Comparison of ENCODE assay signal across 15 cellular contexts in genomic region chr3:71089271-71089670, GRCh38.
DNase-seq lines count a peak whose midpoint lies in the region; ATAC-seq and TF ChIP-seq lines count a peak whose summit lies in the region.
"Had no signal": no experiment of that assay in that cellular context is flagged by ENCODE, and none has a peak within 500 bp of the region (broad histone marks: within the 10 kb centered on the region; RNA-seq: fewer than 3 reads in every experiment).

No MANE protein-coding gene starts in this region.

- H3K36me3 Mint-ChIP-seq in activated T-cell treated with anti-CD3 and anti-CD28 coated beads, Interleukin-2, amount 50 U/mL, for 72 hours (ENCODE audit: insufficient read depth in 2 of 2), result peaks cover 2 to 13% of the 10 kb centered on the region in 2 donors
- peaks cover 33% of the 10 kb centered on the region for H3K36me3 Mint-ChIP-seq in stimulated activated effector memory CD8-positive, alpha-beta T cell treated with anti-CD3 and anti-CD28 coated beads, Interleukin-12 subunit alpha, Interleukin-12 subunit beta, amount 100 ng/mL, for 72 hours

- H3K4me1 ChIP-seq in RWPE2 (ENCODE audit: insufficient read depth, poor library complexity, severe bottlenecking), result peaks cover 18% of the 10 kb centered on the region

- H3K4me3 ChIP-seq in RWPE2 (ENCODE audit: severe bottlenecking) (no peak overlapping the region), fibroblast of mammary gland (ENCODE audit: control insufficient read depth, low read depth, low read length) (no peak overlapping the region)
- H3K4me3 ChIP-seq: upper lobe of left lung had no signal

- H3K9me3 Mint-ChIP-seq in activated T-cell treated with anti-CD3 and anti-CD28 coated beads, Interleukin-2, amount 50 U/mL, for 72 hours, result no peaks in the 10 kb centered on the region
- no peaks in the 10 kb centered on the region for H3K9me3 Mint-ChIP-seq in stimulated activated effector memory CD8-positive, alpha-beta T cell treated with anti-CD3 and anti-CD28 coated beads, Interleukin-12 subunit alpha, Interleukin-12 subunit beta, amount 100 ng/mL, for 72 hours

- TF ChIP-seq CTCF in RWPE2 (IDR thresholded peaks at IDR 0.05; ENCODE audit: poor library complexity, severe bottlenecking) (no peak), fibroblast of mammary gland (conservative IDR thresholded peaks at IDR 0.05; ENCODE audit: control insufficient read depth, insufficient read depth, low read depth, low read length) (no peak)

- peak overlapping the region; percentile 23 to 45 for H3K4me3 Mint-ChIP-seq in activated T-cell treated with anti-CD3 and anti-CD28 coated beads, Interleukin-2, amount 50 U/mL, for 72 hours
- H3K4me3 Mint-ChIP-seq in stimulated activated effector memory CD8-positive, alpha-beta T cell treated with anti-CD3 and anti-CD28 coated beads, Interleukin-12 subunit alpha, Interleukin-12 subunit beta, amount 100 ng/mL, for 72 hours, result no peak overlapping the region

- ATAC-seq in activated T-cell treated with anti-CD3 and anti-CD28 coated beads, Interleukin-2, amount 50 U/mL, for 72 hours (replicated peaks in 1 of 2), result peak in 1 of 2 donors; percentile 8
- ATAC-seq in RWPE2 (ENCODE audit: low read depth) (0 out of 3 replicates have a peak, but pooled peaks have one; percentile 45), GM21447 (IDR thresholded peaks at IDR 0.05; ENCODE audit: unreplicated experiment) (no peak)
- no peak for ATAC-seq in stimulated activated effector memory CD8-positive, alpha-beta T cell treated with anti-CD3 and anti-CD28 coated beads, Interleukin-12 subunit alpha, Interleukin-12 subunit beta, amount 100 ng/mL, for 72 hours

- H3K27ac ChIP-seq in RWPE2 (ENCODE audit: poor library complexity, severe bottlenecking), result no peak overlapping the region
- H3K27ac ChIP-seq: upper lobe of left lung had no signal

- peak overlapping the region; percentile 25 for H3K27ac Mint-ChIP-seq in activated T-cell treated with anti-CD3 and anti-CD28 coated beads, Interleukin-2, amount 50 U/mL, for 72 hours
- H3K27ac Mint-ChIP-seq in stimulated activated effector memory CD8-positive, alpha-beta T cell treated with anti-CD3 and anti-CD28 coated beads, Interleukin-12 subunit alpha, Interleukin-12 subunit beta, amount 100 ng/mL, for 72 hours, result peak overlapping the region; percentile 52

- H3K36me3 ChIP-seq in RWPE2 (ENCODE audit: low read depth), result no peaks in the 10 kb centered on the region
- H3K36me3 ChIP-seq: upper lobe of left lung had no signal

- DNase-seq in activated T-cell treated with anti-CD3 and anti-CD28 coated beads, Interleukin-2, amount 50 U/mL, for 72 hours, result peak; percentile 34 to 40
- no peak for DNase-seq in activated T-cell treated with anti-CD3 and anti-CD28 coated beads, Interleukin-2, amount 50 U/mL, for 48 hours
- DNase-seq in RWPE2 (ENCODE audit: low spot score), result no peak
- DNase-seq in fibroblast of mammary gland (ENCODE audit: low read depth), result peak; percentile 54
- DNase-seq in stimulated activated effector memory CD8-positive, alpha-beta T cell treated with anti-CD3 and anti-CD28 coated beads, Interleukin-12 subunit alpha, Interleukin-12 subunit beta, amount 100 ng/mL, for 72 hours (ENCODE audit: low spot score in 2 of 2), result no peak
- no peak for DNase-seq in CD1c-positive myeloid dendritic cell (ENCODE audit: extremely low spot score)
- DNase-seq in cortex of kidney (lab: John Stamatoyannopoulos, UW), result no peak
- DNase-seq: activated T-cell treated with anti-CD3 and anti-CD28 coated beads, Interleukin-2, amount 50 U/mL, for 4 hours; DMS53; hypothalamus; NCI-H2029 treated with DMSO at 0.1 percent for 48 hours; SIG-M5; small intestine; upper lobe of left lung had no signal

- no peaks in the 10 kb centered on the region for H3K27me3 ChIP-seq in RWPE2 (ENCODE audit: insufficient read depth, poor library complexity, severe bottlenecking)
- H3K27me3 ChIP-seq: upper lobe of left lung had no signal

- H3K27me3 Mint-ChIP-seq in activated T-cell treated with anti-CD3 and anti-CD28 coated beads, Interleukin-2, amount 50 U/mL, for 72 hours (ENCODE audit: low read depth), result no peaks in the 10 kb centered on the region

- no peaks in the 10 kb centered on the region for H3K9me3 ChIP-seq in RWPE2 (ENCODE audit: severe bottlenecking)
- H3K9me3 ChIP-seq: upper lobe of left lung had no signal

- H3K4me1 Mint-ChIP-seq in activated T-cell treated with anti-CD3 and anti-CD28 coated beads, Interleukin-2, amount 50 U/mL, for 72 hours (ENCODE audit: low read depth), result peaks cover 89% of the 10 kb centered on the region
- peaks cover 60% of the 10 kb centered on the region for H3K4me1 Mint-ChIP-seq in stimulated activated effector memory CD8-positive, alpha-beta T cell treated with anti-CD3 and anti-CD28 coated beads, Interleukin-12 subunit alpha, Interleukin-12 subunit beta, amount 100 ng/mL, for 72 hours

Comparison
In these comparisons a context has a peak if more than half of its experiments do, and no peak if none do; other contexts are left out.
1. DNase-seq: peak in activated T-cell treated with anti-CD3 and anti-CD28 coated beads, Interleukin-2, amount 50 U/mL, for 72 hours (2 of 2) and fibroblast of mammary gland (single experiment); none in activated T-cell treated with anti-CD3 and anti-CD28 coated beads, Interleukin-2, amount 50 U/mL, for 48 hours (0 of 2), RWPE2 (single experiment), stimulated activated effector memory CD8-positive, alpha-beta T cell treated with anti-CD3 and anti-CD28 coated beads, Interleukin-12 subunit alpha, Interleukin-12 subunit beta, amount 100 ng/mL, for 72 hours (0 of 2), CD1c-positive myeloid dendritic cell (single experiment) and cortex of kidney (single experiment).